Comparison of ENCODE assay signal across 9 cellular contexts in the genomic region with DNA sequence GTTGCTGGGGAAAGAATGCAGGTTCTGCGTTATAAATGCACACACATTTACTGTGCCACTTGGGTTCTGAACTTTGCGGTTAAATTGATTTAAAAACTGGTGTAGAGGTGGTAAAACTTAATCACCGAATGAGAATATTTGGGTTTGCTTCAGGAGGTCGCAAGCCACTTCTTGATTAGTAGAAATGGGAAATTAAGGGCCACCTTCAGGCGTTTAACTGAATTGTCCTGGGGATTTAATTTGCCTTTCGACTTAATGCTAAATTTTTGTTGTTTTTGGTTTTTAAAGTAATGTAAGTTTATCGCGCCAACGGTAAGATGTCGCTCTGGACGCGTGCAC. TPM values are rescaled to one million over a fixed set of nuclear protein-coding genes. Genes with fewer than 3 reads are reported as not detected.
DNase-seq lines count a peak whose midpoint lies in the region; ATAC-seq and TF ChIP-seq lines count a peak whose summit lies in the region.
"Had no signal": no experiment of that assay in that cellular context is flagged by ENCODE, and none has a peak within 500 bp of the region (broad histone marks: within the 10 kb centered on the region; RNA-seq: fewer than 3 reads in every experiment).

No MANE protein-coding gene starts in this region.

- H3K27ac Mint-ChIP-seq in stimulated activated naive CD8-positive, alpha-beta T cell treated with anti-CD3 and anti-CD28 coated beads, Interleukin-15, Interleukin-2, amounts not matched to agents 100 ng/mL and 50 ng/mL, for 24 hours, result peak overlapping the region; percentile 69

- H3K27ac ChIP-seq in brain microvascular endothelial cell, result no peak overlapping the region
- H3K27ac ChIP-seq in mucosa of rectum (ENCODE audit: low read depth in 2 of 2, low read length in 2 of 2), result peak overlapping the region in 1 of 2 donors; percentile 33
- H3K27ac ChIP-seq in aorta (ENCODE audit: low read depth in 1 of 2, low read length in 2 of 2), result peak overlapping the region in 1 of 2 donors; percentile 14
- H3K27ac ChIP-seq: KMS-11 had no signal

- peak overlapping the region; percentile 73 for H3K4me3 ChIP-seq in brain microvascular endothelial cell (ENCODE audit: low read depth, low read length)
- peak overlapping the region; percentile 68 to 74 for H3K4me3 ChIP-seq in mucosa of rectum (ENCODE audit: low read length in 2 of 2)
- peak overlapping the region; percentile 43 to 54 for H3K4me3 ChIP-seq in aorta (ENCODE audit: low read length in 2 of 2)

- H3K9me3 ChIP-seq in mucosa of rectum (ENCODE audit: control insufficient read depth in 2 of 2, low read length in 2 of 2) (no peaks in the 10 kb centered on the region), aorta (ENCODE audit: control insufficient read depth, low read length) (no peaks in the 10 kb centered on the region)

- peaks cover 6% of the 10 kb centered on the region for H3K36me3 Mint-ChIP-seq in stimulated activated naive CD8-positive, alpha-beta T cell treated with anti-CD3 and anti-CD28 coated beads, Interleukin-15, Interleukin-2, amounts not matched to agents 100 ng/mL and 50 ng/mL, for 24 hours (ENCODE audit: low read depth)

- peak overlapping the region; percentile 92 for H3K4me3 Mint-ChIP-seq in stimulated activated naive CD8-positive, alpha-beta T cell treated with anti-CD3 and anti-CD28 coated beads, Interleukin-15, Interleukin-2, amounts not matched to agents 100 ng/mL and 50 ng/mL, for 24 hours

- WGBS in aorta, 2 donors, result 28 to 34% methylated on average over 12 of the region's 12 CpGs

- intact Hi-C loops in aorta (cut with DNase I), result loop anchor here in 1 of 2 donors (10.0 kb wide), 1 partner anchor 146 kb away; the partner anchor contains the start of gene PIK3C2A

- no peak for DNase-seq in stimulated activated naive CD8-positive, alpha-beta T cell treated with anti-CD3 and anti-CD28 coated beads, Interleukin-15, Interleukin-2, amounts not matched to agents 100 U/mL and 50 U/mL, for 24 hours
- DNase-seq in brain microvascular endothelial cell, result no peak
- DNase-seq in aorta, result no peak
- no peak for DNase-seq in NCI-H1417 treated with DMSO at 0.1 percent for 48 hours (lab: John Stamatoyannopoulos, UW)
- DNase-seq in GOT3 (lab: John Stamatoyannopoulos, UW), result no peak

- H3K4me1 Mint-ChIP-seq in stimulated activated naive CD8-positive, alpha-beta T cell treated with anti-CD3 and anti-CD28 coated beads, Interleukin-15, Interleukin-2, amounts not matched to agents 100 ng/mL and 50 ng/mL, for 24 hours (ENCODE audit: low read depth), result peaks cover 44% of the 10 kb centered on the region

- H3K9me3 Mint-ChIP-seq in stimulated activated naive CD8-positive, alpha-beta T cell treated with anti-CD3 and anti-CD28 coated beads, Interleukin-15, Interleukin-2, amounts not matched to agents 100 ng/mL and 50 ng/mL, for 24 hours, result no peaks in the 10 kb centered on the region

- H3K4me1 ChIP-seq in mucosa of rectum (ENCODE audit: control insufficient read depth in 2 of 2, insufficient read depth in 2 of 2, low read length in 2 of 2) (peaks cover 16 to 17% of the 10 kb centered on the region in 2 donors), aorta (ENCODE audit: control insufficient read depth in 1 of 2, insufficient read depth in 2 of 2, low read length in 2 of 2) (no peaks in the 10 kb centered on the region)

- no peaks in the 10 kb centered on the region for H3K27me3 Mint-ChIP-seq in stimulated activated naive CD8-positive, alpha-beta T cell treated with anti-CD3 and anti-CD28 coated beads, Interleukin-15, Interleukin-2, amounts not matched to agents 100 ng/mL and 50 ng/mL, for 24 hours

- no peaks in the 10 kb centered on the region for H3K27me3 ChIP-seq in brain microvascular endothelial cell (replicated peaks)
- H3K27me3 ChIP-seq in mucosa of rectum (ENCODE audit: control insufficient read depth in 2 of 2, insufficient read depth in 2 of 2, low read length in 2 of 2), result no peaks in the 10 kb centered on the region
- H3K27me3 ChIP-seq in aorta (ENCODE audit: control insufficient read depth in 1 of 2, insufficient read depth in 2 of 2, low read length in 1 of 2), result no peaks in the 10 kb centered on the region

- H3K9ac ChIP-seq in mucosa of rectum (ENCODE audit: low read depth in 1 of 2, low read length in 2 of 2), result peak overlapping the region in 1 of 2 donors; percentile 76
- H3K9ac ChIP-seq: KMS-11 had no signal

- ATAC-seq in stimulated activated naive CD8-positive, alpha-beta T cell treated with anti-CD3 and anti-CD28 coated beads, Interleukin-15, Interleukin-2, amounts not matched to agents 100 U/mL and 50 U/mL, for 24 hours, result no peak
- ATAC-seq in aorta (ENCODE audit: low FRiP score), result no peak
- ATAC-seq in HG03442 (IDR thresholded peaks at IDR 0.05; ENCODE audit: unreplicated experiment), result no peak

- H3K36me3 ChIP-seq in brain microvascular endothelial cell (replicated peaks) (no peaks in the 10 kb centered on the region), mucosa of rectum (ENCODE audit: control insufficient read depth in 2 of 2, insufficient read depth in 2 of 2, low read length in 2 of 2) (no peaks in the 10 kb centered on the region), aorta (ENCODE audit: control insufficient read depth in 1 of 2, insufficient read depth in 2 of 2, low read length in 1 of 2) (no peaks in the 10 kb centered on the region)

- in situ Hi-C loops in brain microvascular endothelial cell (cut with HindIII; ENCODE audit: low pct_ligation_motif_present, low sequenced_read_pairs), result no loop called here

- TF ChIP-seq CTCF in brain microvascular endothelial cell (IDR thresholded peaks at IDR 0.05; ENCODE audit: low read depth, low read length, missing control alignments), result no peak

RNA-seq across cellular contexts. Expression of gene NCR3LG1, which starts 0.5 kb away (rescaled TPM):
- total RNA-seq in aorta, result 1 to 10 TPM; 2.9 to 3.2 TPM
- under 1 TPM; 0.38 to 0.74 TPM for polyA plus RNA-seq in aorta

RNA-seq across cellular contexts. Expression of gene KCNJ11, which starts 37.3 kb away (rescaled TPM):
- 1 to 10 TPM; 1.0 to 1.3 TPM for total RNA-seq in aorta
- 1 to 10 TPM; 1.6 to 3.8 TPM for polyA plus RNA-seq in aorta
